ENCODE assay signal across 8 cellular contexts in the genomic region with DNA sequence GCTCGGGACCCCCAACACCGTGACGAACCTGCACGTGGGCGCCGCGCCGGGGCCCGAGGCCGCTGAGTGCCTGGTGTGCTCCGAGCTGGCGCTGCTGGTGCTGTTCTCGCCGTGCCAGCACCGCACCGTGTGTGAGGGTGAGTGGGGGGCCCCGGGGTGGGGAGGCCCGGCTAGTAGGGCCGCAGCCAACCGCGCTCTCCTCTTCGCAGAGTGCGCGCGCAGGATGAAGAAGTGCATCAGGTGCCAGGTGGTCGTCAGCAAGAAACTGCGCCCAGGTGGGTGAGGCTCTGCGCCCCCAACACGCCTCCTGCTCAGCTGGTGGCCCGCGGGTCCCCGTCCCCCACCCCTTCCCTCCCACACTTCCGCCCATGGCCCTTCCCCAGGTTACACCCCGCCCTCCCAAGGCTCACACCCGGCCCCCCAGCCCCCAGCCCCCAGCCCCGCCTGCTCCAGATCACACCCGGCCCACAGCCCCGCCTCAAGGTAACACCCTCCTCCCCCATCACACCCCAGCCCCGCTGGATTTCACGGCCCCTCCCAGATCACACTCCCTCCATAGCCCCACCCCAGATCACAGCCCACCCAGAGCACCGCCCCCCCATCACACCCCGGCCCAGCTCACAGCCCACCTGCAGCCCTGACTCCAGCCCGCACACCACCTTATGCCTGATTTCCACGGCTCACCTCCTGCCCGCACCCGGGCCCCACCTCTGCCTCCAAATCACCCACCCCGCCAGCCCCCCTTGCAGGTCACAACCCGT. TPM values are rescaled to one million over a fixed set of nuclear protein-coding genes. Genes with fewer than 3 reads are reported as not detected.
A peak's percentile ranks its signal among the peaks of the same experiment; 100 is the strongest.
DNase-seq lines count a peak whose midpoint lies in the region; ATAC-seq, FAIRE-seq and TF ChIP-seq lines count a peak whose summit lies in the region.

No MANE protein-coding gene starts in this region.

- intact Hi-C loops in activated CD8-positive, alpha-beta T cell treated with anti-CD3 and anti-CD28 coated beads for 36 hours (cut with micrococcal nuclease), result no loop called here
- intact Hi-C loops in heart left ventricle (cut with DNase I), result loop anchor here in 1 of 10 donors (2.0 kb wide), 1 partner anchor 15 kb away; a partner anchor contains a TSS
- intact Hi-C loops in gastrocnemius medialis (cut with DNase I; ENCODE audit: low total_unique reads), result no loop called here

- H3K9me3 Mint-ChIP-seq in activated CD8-positive, alpha-beta T cell treated with anti-CD3 and anti-CD28 coated beads for 36 hours, result no peaks in the 10 kb centered on the region

- TF ChIP-seq POLR2A in heart left ventricle (IDR thresholded peaks at IDR 0.05) (no peak), gastrocnemius medialis (IDR thresholded peaks at IDR 0.05) (no peak)

- no peak for FAIRE-seq in GM19239 (lab: Jason Lieb, UNC)

- DNase-seq in activated CD8-positive, alpha-beta T cell treated with anti-CD3 and anti-CD28 coated beads for 36 hours, result peak; percentile 83
- DNase-seq in heart left ventricle (peak in 4 of 5 donors; percentile 21 to 79 (median 32)), gastrocnemius medialis (no peak), SIG-M5 treated with dmso at 0.1 percent for 504 hours (lab: John Stamatoyannopoulos, UW; ENCODE audit: unreplicated experiment) (no peak), GM19239 (ENCODE audit: insufficient read length, low spot score) (no peak), RWPE1 (ENCODE audit: low spot score) (no peak)
- peak; percentile 74 to 80 for DNase-seq in stimulated activated CD8-positive, alpha-beta memory T cell treated with anti-CD3 and anti-CD28 coated beads, Interleukin-15, amount 100 ng/mL, for 4 hours (ENCODE audit: low read depth in 2 of 2)

- H3K4me1 ChIP-seq in heart left ventricle (peaks cover 0 to 40% (median 11%) of the 10 kb centered on the region in 12 donors), gastrocnemius medialis (peaks cover 0 to 5% of the 10 kb centered on the region in 2 donors)

- H3K27ac ChIP-seq in heart left ventricle, result peak overlapping the region in 3 of 12 donors; percentile 58 to 90 (median 69)
- H3K27ac ChIP-seq in gastrocnemius medialis, result no peak overlapping the region
- H3K27ac ChIP-seq in RWPE1, result no peak overlapping the region

- H3K36me3 Mint-ChIP-seq in activated CD8-positive, alpha-beta T cell treated with anti-CD3 and anti-CD28 coated beads for 36 hours (ENCODE audit: low read depth), result peaks cover 2% of the 10 kb centered on the region

- POLR2A ChIA-PET in activated CD8-positive, alpha-beta T cell treated with anti-CD3 and anti-CD28 coated beads for 36 hours (lab: Charles Lee), result interaction anchor here (1.1 to 4.0 kb wide), 4 partner anchors 12 to 285 kb away, joined by 3 to 46 read pairs (median 4); a partner anchor contains a TSS
- POLR2A ChIA-PET in RWPE1 (lab: Yijun Ruan, JAX; ENCODE audit: low non-redundant PET), result no interaction called here

- peaks cover 0 to 29% (median 8%) of the 10 kb centered on the region in 9 donors for H3K27me3 ChIP-seq in heart left ventricle
- H3K27me3 ChIP-seq in gastrocnemius medialis, result peaks cover 0 to 7% (median 3%) of the 10 kb centered on the region in 3 donors

- CTCF ChIA-PET in activated CD8-positive, alpha-beta T cell treated with anti-CD3 and anti-CD28 coated beads for 36 hours (lab: Charles Lee), result interaction anchor here (0.7 to 1.8 kb wide), 6 partner anchors 15 to 71 kb away, joined by 3 to 10 read pairs (median 4); a partner anchor contains a TSS
- CTCF ChIA-PET in RWPE1 (lab: Yijun Ruan, JAX), result no interaction called here

- H3K36me3 ChIP-seq in heart left ventricle (peaks cover 0 to 33% (median 8%) of the 10 kb centered on the region in 9 donors), gastrocnemius medialis (peaks cover 0 to 18% of the 10 kb centered on the region in 2 donors)

- H3K4me3 Mint-ChIP-seq in activated CD8-positive, alpha-beta T cell treated with anti-CD3 and anti-CD28 coated beads for 36 hours, result peak overlapping the region; percentile 79

- no peak for TF ChIP-seq CTCF in activated CD8-positive, alpha-beta T cell treated with anti-CD3 and anti-CD28 coated beads for 36 hours (IDR thresholded peaks at IDR 0.05)
- TF ChIP-seq CTCF in heart left ventricle (IDR thresholded peaks at IDR 0.05) (no peak), gastrocnemius medialis (IDR thresholded peaks at IDR 0.05 in 4 of 5, conservative IDR thresholded peaks at IDR 0.05 in 1 of 5) (no peak), RWPE1 (conservative IDR thresholded peaks at IDR 0.05; ENCODE audit: low read depth) (no peak)

- H3K4me1 Mint-ChIP-seq in activated CD8-positive, alpha-beta T cell treated with anti-CD3 and anti-CD28 coated beads for 36 hours (ENCODE audit: low read depth), result peaks cover 11% of the 10 kb centered on the region

- WGBS in heart left ventricle, 4 donors, result 67 to 83% (median 78%) methylated on average over 29 to 48 of the region's 48 CpGs

- H3K9me3 ChIP-seq in heart left ventricle (no peaks in the 10 kb centered on the region), gastrocnemius medialis (no peaks in the 10 kb centered on the region)

- peak; percentile 5 for ATAC-seq in GM21423 (IDR thresholded peaks at IDR 0.05; ENCODE audit: unreplicated experiment)
- peak; percentile 65 for ATAC-seq in activated CD8-positive, alpha-beta T cell treated with anti-CD3 and anti-CD28 coated beads for 36 hours
- no peak for ATAC-seq in heart left ventricle
- no peak for ATAC-seq in gastrocnemius medialis

- H3K27me3 Mint-ChIP-seq in activated CD8-positive, alpha-beta T cell treated with anti-CD3 and anti-CD28 coated beads for 36 hours, result peaks cover 4% of the 10 kb centered on the region

- H3K27ac Mint-ChIP-seq in activated CD8-positive, alpha-beta T cell treated with anti-CD3 and anti-CD28 coated beads for 36 hours, result peak overlapping the region; percentile 80

- H3K4me3 ChIP-seq in heart left ventricle (peak overlapping the region in 2 of 12 donors; percentile 15 to 44), gastrocnemius medialis (no peak overlapping the region)

- in situ Hi-C loops in gastrocnemius medialis (cut with MboI; ENCODE audit: low sequenced_read_pairs in 4 of 4), result no loop called here

RNA-seq across cellular contexts. Expression of a gene that starts 2.4 kb away (rescaled TPM):
- total RNA-seq in activated CD8-positive, alpha-beta T cell treated with anti-CD3 and anti-CD28 coated beads for 36 hours, result 1 to 10 TPM; 3.3 to 4.0 TPM
- total RNA-seq in heart left ventricle (100 to 1,000 TPM in 1 of 9 donors, 10 to 100 TPM in 8; 35.4 to 128 (median 59.0) TPM), gastrocnemius medialis (under 1 TPM in 1 of 4 donors, not detected in 3; 0.62 TPM)
- 10 to 100 TPM; 10.4 to 85.9 TPM for polyA plus RNA-seq in heart left ventricle

RNA-seq across cellular contexts. Expression of a gene that starts 14.3 kb away (rescaled TPM):
- total RNA-seq in activated CD8-positive, alpha-beta T cell treated with anti-CD3 and anti-CD28 coated beads for 36 hours, result 10 to 100 TPM; 40.1 to 41.3 TPM
- total RNA-seq in heart left ventricle, result 100 to 1,000 TPM in 1 of 9 donors, 10 to 100 TPM in 8; 59.2 to 114 (median 76.3) TPM
- polyA plus RNA-seq in heart left ventricle, result 100 to 1,000 TPM in 1 of 2 donors, 10 to 100 TPM in 1; 40.7 to 121 TPM
- total RNA-seq in gastrocnemius medialis, result 100 to 1,000 TPM in 2 of 4 donors, 10 to 100 TPM in 2; 66.4 to 154 (median 117) TPM

RNA-seq across cellular contexts. Expression of a gene that starts 29.2 kb away (rescaled TPM):
- 10 to 100 TPM; 29.4 to 32.0 TPM for total RNA-seq in activated CD8-positive, alpha-beta T cell treated with anti-CD3 and anti-CD28 coated beads for 36 hours
- total RNA-seq in heart left ventricle (10 to 100 TPM; 20.4 to 30.9 (median 24.5) TPM), gastrocnemius medialis (10 to 100 TPM; 19.5 to 49.0 (median 42.2) TPM)
- polyA plus RNA-seq in heart left ventricle, result 10 to 100 TPM; 34.9 to 39.4 TPM

RNA-seq across cellular contexts. Expression of a gene that starts 29.7 kb away (rescaled TPM):
- total RNA-seq in activated CD8-positive, alpha-beta T cell treated with anti-CD3 and anti-CD28 coated beads for 36 hours, result 1 to 10 TPM; 2.8 to 3.6 TPM
- total RNA-seq in heart left ventricle (1 to 10 TPM; 1.9 to 6.7 (median 3.6) TPM), gastrocnemius medialis (1 to 10 TPM in 1 of 4 donors, under 1 TPM in 2, not detected in 1; 0.20 to 1.3 (median 0.94) TPM)
- 1 to 10 TPM; 1.1 to 4.6 TPM for polyA plus RNA-seq in heart left ventricle

RNA-seq across cellular contexts. Expression of a gene that starts 54.9 kb away (rescaled TPM):
- 100 to 1,000 TPM; 111 to 113 TPM for total RNA-seq in activated CD8-positive, alpha-beta T cell treated with anti-CD3 and anti-CD28 coated beads for 36 hours
- total RNA-seq in heart left ventricle, result 100 to 1,000 TPM in 5 of 9 donors, 10 to 100 TPM in 4; 76.3 to 160 (median 106) TPM
- polyA plus RNA-seq in heart left ventricle, result 100 to 1,000 TPM; 113 to 138 TPM
- 100 to 1,000 TPM; 141 to 235 (median 208) TPM for total RNA-seq in gastrocnemius medialis

Comparison
In these comparisons a context has a peak if more than half of its experiments do, and no peak if none do; other contexts are left out.
1. ATAC-seq: peak in GM21423 (single experiment) and activated CD8-positive, alpha-beta T cell treated with anti-CD3 and anti-CD28 coated beads for 36 hours (single experiment); none in heart left ventricle (0 of 4) and gastrocnemius medialis (0 of 2).
2. DNase-seq: peak in activated CD8-positive, alpha-beta T cell treated with anti-CD3 and anti-CD28 coated beads for 36 hours (single experiment), heart left ventricle (4 of 5) and stimulated activated CD8-positive, alpha-beta memory T cell treated with anti-CD3 and anti-CD28 coated beads, Interleukin-15, amount 100 ng/mL, for 4 hours (2 of 2); none in gastrocnemius medialis (0 of 2), SIG-M5 treated with dmso at 0.1 percent for 504 hours (single experiment), GM19239 (single experiment) and RWPE1 (single experiment).
3. RNA of a gene that starts 2.4 kb away (total RNA-seq): 35.4 to 128 TPM in heart left ventricle; 3.3 to 4.0 TPM in activated CD8-positive, alpha-beta T cell treated with anti-CD3 and anti-CD28 coated beads for 36 hours and 0.62 TPM in gastrocnemius medialis; every median in the first group is over 4 times any median in the second.